7 cellular contexts compared by ENCODE assay signal in the genomic region with DNA sequence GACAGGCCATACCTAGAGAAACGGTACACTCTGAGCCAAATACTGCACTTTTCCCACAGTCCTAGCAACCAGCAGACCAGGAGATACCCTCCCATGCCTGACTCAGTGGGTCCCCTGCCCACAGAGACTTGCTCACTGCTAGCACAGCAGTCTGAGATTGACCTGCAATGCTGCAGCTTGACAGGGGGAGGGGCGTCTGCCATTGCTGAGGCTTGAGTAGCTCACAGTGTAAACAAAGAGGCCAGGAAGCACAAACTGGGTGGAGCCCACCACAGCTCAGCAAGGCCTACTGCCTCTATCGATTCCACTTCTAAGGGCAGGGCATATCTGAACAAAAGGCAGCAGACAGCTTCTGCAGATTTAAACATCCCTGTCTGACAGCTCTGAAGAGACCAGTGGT.
DNase-seq lines count a peak whose midpoint lies in the region; TF ChIP-seq lines count a peak whose summit lies in the region.
"Not testable (repeated sequence)": the region's sequence is repeated elsewhere in the genome, so short reads cannot be mapped to it uniquely, and the experiment has no call there.

No MANE protein-coding gene starts in this region.

- H3K4ac ChIP-seq in neuronal stem cell (ENCODE audit: low read length): not testable (repeated sequence)

- not testable (repeated sequence) for H4K20me1 ChIP-seq in hepatocyte (ENCODE audit: insufficient read depth, poor library complexity, severe bottlenecking)

- H3K18ac ChIP-seq in neuronal stem cell (ENCODE audit: low read length): peak overlapping the region; percentile 71

- DNase-seq in DMS153 (lab: John Stamatoyannopoulos, UW) (peak; percentile 32), NCI-H2029 (lab: John Stamatoyannopoulos, UW) (peak; percentile 9), NCI-H510A (lab: John Stamatoyannopoulos, UW) (peak; percentile 2), NT2/D1 (ENCODE audit: low read depth, low spot score) (peak; percentile 23), SK-N-DZ (ENCODE audit: low spot score) (peak; percentile 13), hepatocyte (ENCODE audit: low spot score) (peak; percentile 4)
- DNase-seq in neuronal stem cell (ENCODE audit: low spot score): not testable (repeated sequence)

- not testable (repeated sequence) for H2AFZ ChIP-seq in hepatocyte
- H2AFZ ChIP-seq in neuronal stem cell (ENCODE audit: low read length): peak overlapping the region; percentile 56

- H3K79me1 ChIP-seq in neuronal stem cell (ENCODE audit: low read depth, low read length): not testable (repeated sequence)

- H3K27ac ChIP-seq in hepatocyte; neuronal stem cell (replicated peaks; ENCODE audit: low read length): not testable (repeated sequence)

- H3K27me3 ChIP-seq in NT2/D1 (ENCODE audit: insufficient read depth, insufficient read length); hepatocyte; neuronal stem cell (ENCODE audit: control insufficient read depth in 3 of 3, insufficient read depth in 3 of 3, low read depth in 1 of 3, low read length in 3 of 3): not testable (repeated sequence)

- not testable (repeated sequence) for H3K4me1 ChIP-seq in NT2/D1 (ENCODE audit: insufficient read depth, insufficient read length); hepatocyte (ENCODE audit: insufficient read depth); neuronal stem cell (ENCODE audit: control insufficient read depth in 2 of 2, insufficient read depth in 1 of 2, low read depth in 1 of 2, low read length in 2 of 2)

- H2BK120ac ChIP-seq in neuronal stem cell (ENCODE audit: low read depth, low read length): not testable (repeated sequence)

- H2BK12ac ChIP-seq in neuronal stem cell (ENCODE audit: low read length): not testable (repeated sequence)

- TF ChIP-seq CTCF in hepatocyte (IDR thresholded peaks at IDR 0.05; ENCODE audit: poor library complexity): not testable (repeated sequence)

- not testable (repeated sequence) for H3K4me2 ChIP-seq in hepatocyte; neuronal stem cell (ENCODE audit: insufficient read depth, low read length, poor library complexity, severe bottlenecking)

- H3K9me3 ChIP-seq in NT2/D1 (ENCODE audit: insufficient read depth, low read length); hepatocyte (ENCODE audit: low read depth); neuronal stem cell (replicated peaks in 1 of 2; ENCODE audit: control insufficient read depth in 2 of 2, insufficient read depth in 1 of 2, low read depth in 1 of 2, low read length in 2 of 2): not testable (repeated sequence)

- H2AK5ac ChIP-seq in neuronal stem cell (ENCODE audit: low read depth, low read length): not testable (repeated sequence)

- not testable (repeated sequence) for H3K14ac ChIP-seq in neuronal stem cell (ENCODE audit: low read length)

- peak overlapping the region; percentile 79 for H4K91ac ChIP-seq in neuronal stem cell (ENCODE audit: low read depth, low read length, poor library complexity)

- H3K36me3 ChIP-seq in NT2/D1 (ENCODE audit: insufficient read depth, insufficient read length, low read length); hepatocyte (replicated peaks; ENCODE audit: insufficient read depth, low read depth); neuronal stem cell (replicated peaks in 1 of 2; ENCODE audit: control insufficient read depth in 2 of 2, insufficient read depth in 2 of 2, low read length in 2 of 2): not testable (repeated sequence)

- not testable (repeated sequence) for H3K9me2 ChIP-seq in hepatocyte (replicated peaks; ENCODE audit: insufficient read depth)

- H3K9ac ChIP-seq in NT2/D1 (ENCODE audit: insufficient read length, low read depth); neuronal stem cell (ENCODE audit: low read depth, low read length, poor library complexity): not testable (repeated sequence)

- 61% methylated on average over 3 of the region's 3 CpGs for WGBS in hepatocyte (ENCODE audit: low lambda C conversion rate, missing lambda C conversion rate)
- no CpG with 5 or more reads among the region's 3 CpGs for WGBS in neuronal stem cell (ENCODE audit: extremely low coverage in 2 of 2, insufficient read length in 2 of 2, insufficient replicate concordance in 1 of 2), 2 donors

- H2BK5ac ChIP-seq in neuronal stem cell (ENCODE audit: low read length): not testable (repeated sequence)

- H3K4me3 ChIP-seq in NT2/D1 (ENCODE audit: insufficient read length, low read depth); hepatocyte; neuronal stem cell (ENCODE audit: low read length in 2 of 2): not testable (repeated sequence)

- not testable (repeated sequence) for H2BK15ac ChIP-seq in neuronal stem cell (ENCODE audit: low read length)

- not testable (repeated sequence) for H3K23ac ChIP-seq in neuronal stem cell (ENCODE audit: low read depth, low read length, poor library complexity)

- not testable (repeated sequence) for H3K79me2 ChIP-seq in hepatocyte

- H4K8ac ChIP-seq in neuronal stem cell (ENCODE audit: low read depth, low read length): peak overlapping the region; percentile 93
